In the genomic region with DNA sequence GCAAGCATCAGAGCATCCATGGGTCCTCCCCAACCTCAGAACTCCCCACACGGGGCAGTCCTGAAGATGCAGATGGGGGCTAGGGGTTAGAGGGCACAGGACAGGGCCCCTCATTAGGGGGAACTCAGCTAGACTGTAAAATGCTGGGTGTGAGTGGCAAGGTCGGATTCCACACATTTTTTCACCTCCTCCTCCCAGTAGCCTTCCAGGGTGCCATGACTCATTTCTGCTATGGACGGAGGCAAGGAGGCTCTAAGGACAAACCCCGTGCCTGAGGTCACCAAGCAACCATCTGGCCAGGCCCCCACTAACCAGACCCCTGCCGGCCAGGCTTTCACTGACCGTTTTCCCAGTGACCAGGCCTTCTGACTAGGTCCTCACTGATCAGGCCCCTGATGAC, we compare ENCODE assay signal across 18 cellular contexts. TPM values are rescaled to one million over a fixed set of nuclear protein-coding genes. Genes with fewer than 3 reads are reported as not detected.
"Had no signal": no experiment of that assay in that cellular context is flagged by ENCODE, and none has a peak within 500 bp of the region (broad histone marks: within the 10 kb centered on the region; RNA-seq: fewer than 3 reads in every experiment).

No MANE protein-coding gene starts in this region.

RNA-seq across cellular contexts. Expression of a gene that starts 1.1 kb away (rescaled TPM):
- total RNA-seq: activated B cell treated with CpG ODN at 0.5 μM for 24 hours; activated CD4-positive, alpha-beta memory T cell treated with anti-CD3 and anti-CD28 coated beads for 36 hours; activated CD4-positive, alpha-beta T cell treated with anti-CD3 and anti-CD28 coated beads, Interleukin-2, amount 10 ng/mL, durations not matched to agents 24 days and 14 days; activated CD8-positive, alpha-beta memory T cell treated with anti-CD3 and anti-CD28 coated beads for 36 hours; activated CD8-positive, alpha-beta T cell treated with anti-CD3 and anti-CD28 coated beads for 36 hours; activated naive CD4-positive, alpha-beta T cell treated with anti-CD3 and anti-CD28 coated beads for 36 hours; activated naive CD4-positive, alpha-beta T cell treated with anti-CD3 and anti-CD28 coated beads, Interleukin-2, amount 50 U/mL, for 72 hours; activated naive CD8-positive, alpha-beta T cell treated with anti-CD3 and anti-CD28 coated beads for 36 hours; activated T-cell treated with anti-CD3 and anti-CD28 coated beads, Interleukin-2, amount 50 U/mL, for 4 hours; activated T-cell treated with anti-CD3 and anti-CD28 coated beads, Interleukin-2, amount 50 U/mL, for 72 hours; activated T-helper 17 cell treated with anti-CD3 and anti-CD28 coated beads, Interleukin-2, amount 50 U/mL, for 72 hours; adrenal gland; aorta; astrocyte; body of pancreas; breast epithelium; cardiac septum; cerebellum had no signal
- polyA plus RNA-seq: adrenal gland, aorta had no signal
